ENCODE assay signal across 1 cellular context in the genomic region with DNA sequence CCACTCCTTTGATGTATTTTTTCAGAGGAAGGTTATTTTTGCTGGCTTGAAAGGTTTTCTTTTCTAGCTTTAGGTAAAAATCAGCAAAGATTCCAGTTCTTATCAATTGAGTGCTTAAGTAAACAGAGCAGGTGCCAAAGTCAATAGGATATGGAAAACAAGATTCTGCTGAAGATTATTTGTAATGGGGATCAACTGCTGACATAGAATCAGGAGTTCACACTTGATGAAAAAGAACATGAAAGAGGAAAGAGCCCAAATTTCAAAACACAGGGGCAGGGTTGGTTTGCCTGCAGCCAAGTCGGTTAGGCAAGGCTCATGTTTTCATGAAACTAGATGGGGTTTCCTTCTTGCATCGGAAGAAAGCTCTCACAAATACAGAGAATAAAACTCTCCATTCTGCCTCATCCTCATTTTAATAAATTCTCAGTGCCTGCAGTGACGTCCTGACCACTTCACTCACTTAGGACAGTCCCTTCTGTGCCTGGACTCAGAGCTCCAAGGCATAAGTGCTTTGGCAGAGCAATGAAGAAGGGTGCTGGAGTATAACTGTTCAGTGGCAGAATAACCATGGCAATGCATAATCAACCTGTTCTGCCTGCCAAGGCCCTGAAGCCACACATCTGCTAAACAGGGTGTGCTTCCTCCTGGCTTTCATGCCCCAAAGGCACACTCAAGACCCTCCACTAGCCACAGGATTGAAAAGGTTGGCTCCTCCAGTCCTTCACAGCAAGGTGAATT.
TF ChIP-seq lines count a peak whose summit lies in the region.

No MANE protein-coding gene starts in this region.

TF ChIP-seq in GM23338, 12 proteins besides CTCF, POLR2A, EP300 and RAD21 (continued from another document):
- TF ChIP-seq CREB1 (CRISPR knock-in tag; IDR thresholded peaks at IDR 0.05; ENCODE audit: low read depth) (no peak), EZH2phosphoT487 (IDR thresholded peaks at IDR 0.05; ENCODE audit: unreplicated experiment) (no peak)
